1 cellular context compared by ENCODE assay signal in the genomic region with DNA sequence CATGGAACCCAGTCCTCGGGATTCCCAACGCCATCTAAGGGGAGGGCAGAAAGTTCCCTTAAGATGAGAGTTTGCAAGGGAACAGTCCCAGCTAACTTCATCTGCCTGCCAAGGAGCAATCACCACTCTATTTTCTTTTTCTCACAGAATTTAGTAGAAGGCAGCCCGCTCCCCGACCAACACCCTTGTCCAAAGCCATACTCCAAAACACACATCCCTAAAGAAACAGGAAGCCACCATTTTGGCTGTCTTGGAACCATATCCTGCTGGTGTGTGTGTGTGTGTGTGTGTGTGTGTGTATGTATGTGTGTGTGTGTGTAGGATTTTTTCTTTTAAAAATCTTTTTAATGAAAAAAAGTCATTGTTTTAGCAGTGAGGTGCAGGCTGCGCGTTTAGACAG.
TF ChIP-seq lines count a peak whose summit lies in the region.

No MANE protein-coding gene starts in this region.

TF ChIP-seq in H1, 55 proteins besides CTCF, POLR2A, EP300 and RAD21:
- TF ChIP-seq RXRA (IDR thresholded peaks at IDR 0.05; ENCODE audit: insufficient read depth, low read depth, low read length), result no peak
- 0 out of 2 replicates have a peak, but pooled peaks have one; percentile 12 for TF ChIP-seq YY1 (IDR thresholded peaks at IDR 0.05; ENCODE audit: low read depth, low read length)
TF ChIP-seq in H1: peak in this region for 1.
